In genomic region chr18:21747764-21748693, GRCh38 we compare ENCODE assay signal across 1 cellular context.
TF ChIP-seq lines count a peak whose summit lies in the region.

No MANE protein-coding gene starts in this region.

TF ChIP-seq in WTC11, 78 proteins besides CTCF, POLR2A, EP300 and RAD21 (continued from another document):
- TF ChIP-seq AFF4 (CRISPR knock-in tag; IDR thresholded peaks at IDR 0.05; ENCODE audit: borderline replicate concordance) (no peak), GRHL2 (CRISPR knock-in tag; IDR thresholded peaks at IDR 0.05; ENCODE audit: insufficient replicate concordance, severe bottlenecking) (no peak), NR2C2 (CRISPR knock-in tag; IDR thresholded peaks at IDR 0.05) (no peak), MLX (CRISPR knock-in tag; IDR thresholded peaks at IDR 0.05) (no peak), SP1 (CRISPR knock-in tag; conservative IDR thresholded peaks at IDR 0.05) (no peak), TCF7 (CRISPR knock-in tag; IDR thresholded peaks at IDR 0.05; ENCODE audit: low read depth) (no peak), CREB1 (CRISPR knock-in tag; IDR thresholded peaks at IDR 0.05) (no peak), TEAD4 (CRISPR knock-in tag; IDR thresholded peaks at IDR 0.05) (no peak), ETV6 (CRISPR knock-in tag; IDR thresholded peaks at IDR 0.05) (no peak), SMAD4 (CRISPR knock-in tag; IDR thresholded peaks at IDR 0.05) (no peak), SMAD3 (CRISPR knock-in tag; IDR thresholded peaks at IDR 0.05; ENCODE audit: borderline replicate concordance) (no peak)
